Comparison of ENCODE assay signal across 10 cellular contexts in genomic region chr22:30047364-30047738, GRCh38. TPM values are rescaled to one million over a fixed set of nuclear protein-coding genes. Genes with fewer than 3 reads are reported as not detected.
DNase-seq lines count a peak whose midpoint lies in the region; ATAC-seq and TF ChIP-seq lines count a peak whose summit lies in the region.
"Had no signal": no experiment of that assay in that cellular context is flagged by ENCODE, and none has a peak within 500 bp of the region (broad histone marks: within the 10 kb centered on the region; RNA-seq: fewer than 3 reads in every experiment).

No MANE protein-coding gene starts in this region.

- peak; percentile 8 to 12 for DNase-seq in activated CD4-positive, alpha-beta T cell treated with anti-CD3 and anti-CD28 coated beads for 4 hours
- DNase-seq in activated CD4-positive, alpha-beta T cell treated with anti-CD3 and anti-CD28 coated beads, Interleukin-2, amount 50 U/mL, for 48 hours, result no peak
- DNase-seq in NOMO-1 (lab: John Stamatoyannopoulos, UW; ENCODE audit: unreplicated experiment in 2 of 2) (peak; percentile 54 to 82), ecto neural progenitor cell (ENCODE audit: low spot score) (peak; percentile 24), renal cortical epithelial cell (ENCODE audit: low read depth) (peak; percentile 12), GF-D8 (lab: John Stamatoyannopoulos, UW) (no peak)
- DNase-seq: NCI-H2171 treated with DMSO at 0.1 percent for 48 hours had no signal

- no peak for ATAC-seq in GM18520 (IDR thresholded peaks at IDR 0.05; ENCODE audit: unreplicated experiment)
- no peak for ATAC-seq in GM18505 (IDR thresholded peaks at IDR 0.05; ENCODE audit: unreplicated experiment)

- TF ChIP-seq POLR2A in GM18505 (IDR thresholded peaks at IDR 0.05; ENCODE audit: borderline replicate concordance, extremely low read depth, insufficient read depth, insufficient read length), result no peak

RNA-seq across cellular contexts. Expression of gene HORMAD2, which starts 32.9 kb away (rescaled TPM):
- 1.0 TPM in 1 of 2 replicates, not detected in the other for total RNA-seq in renal cortical epithelial cell
- total RNA-seq: right atrium auricular region had no signal

Comparison
In these comparisons a context has a peak if more than half of its experiments do, and no peak if none do; other contexts are left out.
1. DNase-seq: peak in activated CD4-positive, alpha-beta T cell treated with anti-CD3 and anti-CD28 coated beads for 4 hours (2 of 2), NOMO-1 (2 of 2), ecto neural progenitor cell (single experiment) and renal cortical epithelial cell (single experiment); none in activated CD4-positive, alpha-beta T cell treated with anti-CD3 and anti-CD28 coated beads, Interleukin-2, amount 50 U/mL, for 48 hours (0 of 2) and GF-D8 (single experiment).